Comparison of ENCODE assay signal across 1 cellular context in genomic region chr2:213016166-213016983, GRCh38.
TF ChIP-seq lines count a peak whose summit lies in the region.

No MANE protein-coding gene starts in this region.

TF ChIP-seq in GM12878, 131 proteins besides CTCF, POLR2A, EP300 and RAD21 (continued from another document):
- TF ChIP-seq ZBTB40 (IDR thresholded peaks at IDR 0.05; ENCODE audit: borderline replicate concordance) = 0 out of 2 replicates have a peak, but pooled peaks have one; percentile 57
- peak; percentile 25; the same call in 1 of the 2 replicates for TF ChIP-seq STAT3 (IDR thresholded peaks at IDR 0.05; ENCODE audit: low read depth, low read length)
